Comparison of ENCODE assay signal across 17 cellular contexts in genomic region chr19:1456121-1456900, GRCh38. TPM values are rescaled to one million over a fixed set of nuclear protein-coding genes. Genes with fewer than 3 reads are reported as not detected.
DNase-seq lines count a peak whose midpoint lies in the region; ATAC-seq and TF ChIP-seq lines count a peak whose summit lies in the region.
"Had no signal": no experiment of that assay in that cellular context is flagged by ENCODE, and none has a peak within 500 bp of the region (broad histone marks: within the 10 kb centered on the region; RNA-seq: fewer than 3 reads in every experiment).

No MANE protein-coding gene starts in this region.

- no TSS peak for BruUV-seq in mammary epithelial cell (replicated peaks; lab: Mats Ljungman, UMichigan)

- no peak overlapping the region for H2AFZ ChIP-seq in mammary epithelial cell (ENCODE audit: low read depth, low read length)
- no peak overlapping the region; the same call in 1 of the 2 replicates for H2AFZ ChIP-seq in KMS-11 (ENCODE audit: low read depth)
- H2AFZ ChIP-seq: hepatocyte had no signal

- no peaks in the 10 kb centered on the region for H3K9me3 Mint-ChIP-seq in stimulated activated effector memory CD8-positive, alpha-beta T cell treated with anti-CD3 and anti-CD28 coated beads, Interleukin-12 subunit alpha, Interleukin-12 subunit beta, amount 100 ng/mL, for 72 hours
- no peaks in the 10 kb centered on the region for H3K9me3 Mint-ChIP-seq in WTC11
- H3K9me3 Mint-ChIP-seq: activated CD8-positive, alpha-beta T cell treated with anti-CD3 and anti-CD28 coated beads for 36 hours; activated naive CD4-positive, alpha-beta T cell treated with anti-CD3 and anti-CD28 coated beads, Interleukin-2, amount 10 ng/mL, durations not matched to agents 7 days and 5 days; activated T-helper 1 cell treated with anti-CD3 and anti-CD28 coated beads, Interleukin-12 subunit alpha, Interleukin-12 subunit beta, Interleukin-2, Interleukin-4 antibody, amounts not matched to agents 30 ng/mL and 10 ng/mL and 1 ng/mL, durations not matched to agents 14 hours and 24 hours and 36 hours had no signal

- DNase-seq in mammary epithelial cell = no peak
- DNase-seq in breast epithelium (ENCODE audit: low spot score in 2 of 2) = no peak
- DNase-seq in body of pancreas = no peak
- DNase-seq in stimulated activated effector memory CD8-positive, alpha-beta T cell treated with anti-CD3 and anti-CD28 coated beads, Interleukin-12 subunit alpha, Interleukin-12 subunit beta, amount 100 ng/mL, for 72 hours (ENCODE audit: low spot score in 2 of 2) = no peak
- no peak for DNase-seq in WTC11 (ENCODE audit: low spot score)
- DNase-seq in activated naive CD4-positive, alpha-beta T cell treated with Interleukin-2 at 50 U/mL for 16 hours = no peak
- DNase-seq in COLO829 (ENCODE audit: low spot score) = no peak
- DNase-seq: activated CD4-positive, alpha-beta T cell treated with anti-CD3 and anti-CD28 coated beads for 1 hour had no signal

- H3K79me2 ChIP-seq in mammary epithelial cell (ENCODE audit: insufficient read depth, low read length) = no peaks in the 10 kb centered on the region
- no peaks in the 10 kb centered on the region for H3K79me2 ChIP-seq in KMS-11 (ENCODE audit: insufficient read depth, low read depth)
- H3K79me2 ChIP-seq: hepatocyte had no signal

- CTCF ChIA-PET in mammary epithelial cell (lab: Charles Lee; ENCODE audit: low non-redundant PET) = no interaction called here
- CTCF ChIA-PET in WTC11 (lab: Charles Lee) = interaction anchor here (0.5 to 5.2 kb wide), 27 partner anchors 10 to 701 kb away, joined by 3 to 76 read pairs (median 4); partner anchors contain the start of gene REEP6

- intact Hi-C loops in mammary epithelial cell (cut with micrococcal nuclease) = no loop called here
- intact Hi-C loops in breast epithelium (cut with DNase I; ENCODE audit: low total_unique reads) = no loop called here
- intact Hi-C loops in body of pancreas (cut with DNase I) = no loop called here

- TF ChIP-seq POLR2A in breast epithelium (IDR thresholded peaks at IDR 0.05) (no peak), body of pancreas (IDR thresholded peaks at IDR 0.05) (no peak)

- no peak for TF ChIP-seq CTCF in mammary epithelial cell (conservative IDR thresholded peaks at IDR 0.05 in 1 of 2, IDR thresholded peaks at IDR 0.05 in 1 of 2; ENCODE audit: extremely low read depth in 1 of 2, insufficient read depth in 1 of 2, low read depth in 1 of 2, low read length in 2 of 2)
- no peak for TF ChIP-seq CTCF in breast epithelium (IDR thresholded peaks at IDR 0.05)
- TF ChIP-seq CTCF in KMS-11 (conservative IDR thresholded peaks at IDR 0.05; ENCODE audit: low read depth, low read length) = no peak
- TF ChIP-seq CTCF in body of pancreas (IDR thresholded peaks at IDR 0.05) = no peak
- TF ChIP-seq CTCF in WTC11 (IDR thresholded peaks at IDR 0.05) = no peak

- H3K4me3 Mint-ChIP-seq in stimulated activated effector memory CD8-positive, alpha-beta T cell treated with anti-CD3 and anti-CD28 coated beads, Interleukin-12 subunit alpha, Interleukin-12 subunit beta, amount 100 ng/mL, for 72 hours = no peak overlapping the region
- no peak overlapping the region for H3K4me3 Mint-ChIP-seq in WTC11
- H3K4me3 Mint-ChIP-seq: activated CD8-positive, alpha-beta T cell treated with anti-CD3 and anti-CD28 coated beads for 36 hours; activated naive CD4-positive, alpha-beta T cell treated with anti-CD3 and anti-CD28 coated beads, Interleukin-2, amount 10 ng/mL, durations not matched to agents 7 days and 5 days; activated T-helper 1 cell treated with anti-CD3 and anti-CD28 coated beads, Interleukin-12 subunit alpha, Interleukin-12 subunit beta, Interleukin-2, Interleukin-4 antibody, amounts not matched to agents 30 ng/mL and 10 ng/mL and 1 ng/mL, durations not matched to agents 14 hours and 24 hours and 36 hours had no signal

- H3K9me3 ChIP-seq in mammary epithelial cell (replicated peaks; ENCODE audit: insufficient read depth, low read length) (no peaks in the 10 kb centered on the region), breast epithelium (no peaks in the 10 kb centered on the region), body of pancreas (no peaks in the 10 kb centered on the region)
- H3K9me3 ChIP-seq: pancreas, testis had no signal

- peak overlapping the region; percentile 73 for H3K27ac Mint-ChIP-seq in stimulated activated effector memory CD8-positive, alpha-beta T cell treated with anti-CD3 and anti-CD28 coated beads, Interleukin-12 subunit alpha, Interleukin-12 subunit beta, amount 100 ng/mL, for 72 hours
- H3K27ac Mint-ChIP-seq in WTC11 = no peak overlapping the region
- H3K27ac Mint-ChIP-seq: activated CD8-positive, alpha-beta T cell treated with anti-CD3 and anti-CD28 coated beads for 36 hours; activated naive CD4-positive, alpha-beta T cell treated with anti-CD3 and anti-CD28 coated beads, Interleukin-2, amount 10 ng/mL, durations not matched to agents 7 days and 5 days; CD4-positive, CD25-positive, alpha-beta regulatory T cell had no signal

- H3K4me2 ChIP-seq in mammary epithelial cell (ENCODE audit: insufficient read depth, low read depth, low read length) (peak overlapping the region; percentile 11), KMS-11 (peak overlapping the region; percentile 39; the same call in 1 of the 2 replicates)
- H3K4me2 ChIP-seq: hepatocyte had no signal

- peaks cover 11% of the 10 kb centered on the region for H3K4me1 Mint-ChIP-seq in stimulated activated effector memory CD8-positive, alpha-beta T cell treated with anti-CD3 and anti-CD28 coated beads, Interleukin-12 subunit alpha, Interleukin-12 subunit beta, amount 100 ng/mL, for 72 hours
- H3K4me1 Mint-ChIP-seq in WTC11 = peaks cover 6% of the 10 kb centered on the region; the same call in 1 of the 2 replicates

- H3K4me3 ChIP-seq in mammary epithelial cell (replicated peaks in 1 of 3; ENCODE audit: insufficient read depth in 1 of 3, low read depth in 2 of 3, low read length in 3 of 3) = no peak overlapping the region
- no peak overlapping the region for H3K4me3 ChIP-seq in breast epithelium
- H3K4me3 ChIP-seq in KMS-11 (IDR thresholded peaks at IDR 0.05; ENCODE audit: insufficient read depth, low read depth, low read length) = no peak overlapping the region
- H3K4me3 ChIP-seq in body of pancreas = no peak overlapping the region
- H3K4me3 ChIP-seq: hepatocyte, pancreas had no signal

- dilution Hi-C loops in mammary epithelial cell (cut with HindIII; ENCODE audit: low sequenced_read_pairs) = no loop called here

- H3K27ac ChIP-seq in mammary epithelial cell (ENCODE audit: insufficient read depth, low read depth, low read length) = no peak overlapping the region
- H3K27ac ChIP-seq in breast epithelium = no peak overlapping the region
- H3K27ac ChIP-seq in KMS-11 = no peak overlapping the region
- no peak overlapping the region for H3K27ac ChIP-seq in body of pancreas
- H3K27ac ChIP-seq: hepatocyte, pancreas, testis had no signal

- in situ Hi-C loops in mammary epithelial cell (cut with MboI; ENCODE audit: low sequenced_read_pairs in 2 of 2) = no loop called here

- H3K9ac ChIP-seq in mammary epithelial cell (ENCODE audit: insufficient read depth, low read length) (no peak overlapping the region), KMS-11 (no peak overlapping the region)

- H3K27me3 ChIP-seq in mammary epithelial cell (ENCODE audit: insufficient read depth, low read length) (peaks cover 11% of the 10 kb centered on the region), breast epithelium (peaks cover 14 to 47% of the 10 kb centered on the region in 2 donors), KMS-11 (ENCODE audit: insufficient read depth, low read depth) (peaks cover 86% of the 10 kb centered on the region), body of pancreas (peaks cover 0 to 49% of the 10 kb centered on the region in 2 donors)
- H3K27me3 ChIP-seq: testis had no signal

- peaks cover 48% of the 10 kb centered on the region for H3K27me3 Mint-ChIP-seq in WTC11 (ENCODE audit: low read depth)

- H4K20me1 ChIP-seq in mammary epithelial cell (ENCODE audit: insufficient read depth, low read length) (peaks cover 3% of the 10 kb centered on the region), KMS-11 (ENCODE audit: insufficient read depth) (no peaks in the 10 kb centered on the region)

- ATAC-seq in body of pancreas (peak; percentile 1), WTC11 (no peak)
- ATAC-seq in stimulated activated effector memory CD8-positive, alpha-beta T cell treated with anti-CD3 and anti-CD28 coated beads, Interleukin-12 subunit alpha, Interleukin-12 subunit beta, amount 100 ng/mL, for 72 hours = no peak

- POLR2A ChIA-PET in WTC11 (lab: Charles Lee) = interaction anchor here (0.6 to 2.2 kb wide), 12 partner anchors 9 to 212 kb away, joined by 3 to 10 read pairs (median 3); partner anchors contain the start of genes PCSK4 and REEP6

- WGBS in mammary epithelial cell (ENCODE audit: low coverage, missing lambda C conversion rate) = 13% methylated on average over 11 of the region's 43 CpGs
- 16 to 18% methylated on average over 7 to 41 of the region's 43 CpGs for WGBS in body of pancreas, 2 donors

- H3K36me3 ChIP-seq in mammary epithelial cell (ENCODE audit: insufficient read depth, low read length) (no peaks in the 10 kb centered on the region), breast epithelium (no peaks in the 10 kb centered on the region), KMS-11 (ENCODE audit: insufficient read depth) (no peaks in the 10 kb centered on the region), body of pancreas (replicated peaks in 1 of 2; ENCODE audit: insufficient read depth in 1 of 2, low read depth in 2 of 2) (no peaks in the 10 kb centered on the region)
- H3K36me3 ChIP-seq: pancreas had no signal

- H3K4me1 ChIP-seq in mammary epithelial cell (ENCODE audit: insufficient read depth, low read length) (peaks cover 21% of the 10 kb centered on the region), breast epithelium (peaks cover 5 to 6% of the 10 kb centered on the region in 2 donors), KMS-11 (ENCODE audit: low read depth, poor library complexity, severe bottlenecking) (peaks cover 17% of the 10 kb centered on the region), body of pancreas (peaks cover 43% of the 10 kb centered on the region)

- peaks cover 4% of the 10 kb centered on the region for H3K36me3 Mint-ChIP-seq in stimulated activated effector memory CD8-positive, alpha-beta T cell treated with anti-CD3 and anti-CD28 coated beads, Interleukin-12 subunit alpha, Interleukin-12 subunit beta, amount 100 ng/mL, for 72 hours
- H3K36me3 Mint-ChIP-seq in WTC11 = no peaks in the 10 kb centered on the region
- H3K36me3 Mint-ChIP-seq: activated naive CD4-positive, alpha-beta T cell treated with anti-CD3 and anti-CD28 coated beads, Interleukin-2, amount 10 ng/mL, durations not matched to agents 7 days and 5 days; CD4-positive, CD25-positive, alpha-beta regulatory T cell; immature natural killer cell had no signal

RNA-seq across cellular contexts. Expression of gene APC2, which starts 6.4 kb away (rescaled TPM):
- total RNA-seq in mammary epithelial cell (under 1 TPM; under 0.01 to 0.19 TPM), breast epithelium (under 1 TPM; under 0.01 to 0.29 (median 0.16) TPM), body of pancreas (under 1 TPM in 1 of 2 donors, not detected in 1; 0.26 TPM), WTC11 (2021) (1.0 to 1.4 TPM (median 1.1 TPM) in 3 replicates)
- polyA plus RNA-seq in mammary epithelial cell = 0.08 TPM
- polyA minus RNA-seq in mammary epithelial cell = not detected

RNA-seq across cellular contexts. Expression of gene RPS15, which starts 18.1 kb away (rescaled TPM):
- total RNA-seq in mammary epithelial cell (100 to 1,000 TPM; 318 to 950 TPM), breast epithelium (1,000 to 10,000 TPM; 2,978 to 3,238 (median 2,982) TPM), body of pancreas (1,000 to 10,000 TPM; 2,008 to 2,166 TPM), WTC11 (2021) (1,932 to 2,169 TPM (median 2,158 TPM) in 3 replicates)
- polyA plus RNA-seq in mammary epithelial cell = 2,121 TPM
- polyA minus RNA-seq in mammary epithelial cell = 372 TPM

RNA-seq across cellular contexts. Expression of gene C19orf25, which starts 22.7 kb away (rescaled TPM):
- total RNA-seq in mammary epithelial cell = 10 to 100 TPM; 25.8 to 41.9 TPM
- 22.2 TPM for polyA plus RNA-seq in mammary epithelial cell
- 9.1 TPM for polyA minus RNA-seq in mammary epithelial cell
- total RNA-seq in breast epithelium = 10 to 100 TPM; 27.7 to 32.8 (median 28.7) TPM
- 10 to 100 TPM; 26.7 to 31.4 TPM for total RNA-seq in body of pancreas
- 56.5 to 65.7 TPM (median 60.4 TPM) in 3 replicates for total RNA-seq in WTC11 (2021)

RNA-seq across cellular contexts. Expression of gene PCSK4, which starts 33.8 kb away (rescaled TPM):
- total RNA-seq in mammary epithelial cell = 1 to 10 TPM; 1.0 to 3.5 TPM
- 0.56 TPM for polyA plus RNA-seq in mammary epithelial cell
- not detected for polyA minus RNA-seq in mammary epithelial cell
- 1 to 10 TPM; 2.2 to 10.0 (median 5.9) TPM for total RNA-seq in breast epithelium
- total RNA-seq in body of pancreas = 10 to 100 TPM in 1 of 2 donors, 1 to 10 TPM in 1; 5.2 to 10.9 TPM
- 18.6 to 22.4 TPM (median 21.5 TPM) in 3 replicates for total RNA-seq in WTC11 (2021)

RNA-seq across cellular contexts. Expression of gene REEP6, which starts 34.7 kb away (rescaled TPM):
- total RNA-seq in mammary epithelial cell = 1 to 10 TPM; 1.7 to 2.4 TPM
- polyA plus RNA-seq in mammary epithelial cell = 1.2 TPM
- not detected for polyA minus RNA-seq in mammary epithelial cell
- 10 to 100 TPM in 2 of 3 donors, 1 to 10 TPM in 1; 4.3 to 17.4 (median 11.0) TPM for total RNA-seq in breast epithelium
- total RNA-seq in body of pancreas = 10 to 100 TPM in 1 of 2 donors, 1 to 10 TPM in 1; 6.9 to 16.6 TPM
- total RNA-seq in WTC11 (2021) = 17.0 to 19.5 TPM (median 19.1 TPM) in 3 replicates
